In the genomic region with DNA sequence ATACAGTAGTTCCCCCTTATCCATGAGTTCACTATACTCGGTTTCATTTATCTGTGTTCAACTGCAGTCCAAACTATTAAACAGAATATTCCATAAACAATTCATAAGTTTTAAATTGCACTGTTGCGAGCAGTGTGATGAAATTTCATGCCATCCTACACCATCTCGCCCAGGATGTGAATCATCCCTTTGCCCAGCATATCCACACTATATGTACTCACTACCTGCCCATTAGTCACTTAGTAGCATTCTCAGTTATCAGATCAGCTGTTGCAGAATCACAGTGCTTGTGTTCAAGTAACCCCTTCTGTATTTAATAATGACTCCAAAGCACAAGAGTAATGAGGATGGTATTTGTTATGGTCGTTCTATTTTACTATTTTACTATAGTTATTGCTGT, we compare ENCODE assay signal across 12 cellular contexts. TPM values are rescaled to one million over a fixed set of nuclear protein-coding genes. Genes with fewer than 3 reads are reported as not detected.
DNase-seq lines count a peak whose midpoint lies in the region; TF ChIP-seq lines count a peak whose summit lies in the region.
"Had no signal": no experiment of that assay in that cellular context is flagged by ENCODE, and none has a peak within 500 bp of the region (broad histone marks: within the 10 kb centered on the region; RNA-seq: fewer than 3 reads in every experiment).

No MANE protein-coding gene starts in this region.

- intact Hi-C loops in mammary epithelial cell (cut with micrococcal nuclease), result loop anchor here (1.0 to 5.0 kb wide), 2 partner anchors 11 to 146 kb away; partner anchors contain the start of gene PTGR1

- H3K4me3 ChIP-seq in mammary epithelial cell (replicated peaks in 1 of 3; ENCODE audit: insufficient read depth in 1 of 3, low read depth in 2 of 3, low read length in 3 of 3) (no peak overlapping the region), trophoblast cell (ENCODE audit: low read depth, low read length) (no peak overlapping the region)

- H4K20me1 ChIP-seq in mammary epithelial cell (ENCODE audit: insufficient read depth, low read length), result no peaks in the 10 kb centered on the region

- no peaks in the 10 kb centered on the region for H3K79me1 ChIP-seq in trophoblast cell (ENCODE audit: low read length)

- no peak overlapping the region for H3K23ac ChIP-seq in trophoblast cell (ENCODE audit: low read length)

- H3K27me3 ChIP-seq in mammary epithelial cell (ENCODE audit: insufficient read depth, low read length), result no peaks in the 10 kb centered on the region
- H3K27me3 ChIP-seq in trophoblast cell (ENCODE audit: insufficient read depth, low read length), result no peaks in the 10 kb centered on the region

- in situ Hi-C loops in mammary epithelial cell (cut with MboI; ENCODE audit: low sequenced_read_pairs in 2 of 2), result no loop called here

- CTCF ChIA-PET in mammary epithelial cell (lab: Charles Lee; ENCODE audit: low non-redundant PET), result interaction anchor here (0.5 kb wide), 1 partner anchor 55 kb away, joined by 24 read pairs; no protein-coding TSS in a partner anchor
- CTCF ChIA-PET in GM10248 (lab: Yijun Ruan, JAX), result interaction anchor here (1.2 to 2.4 kb wide), 2 partner anchors 16 to 21 kb away, joined by 6 to 7 read pairs; no protein-coding TSS in a partner anchor

- H3K9me3 ChIP-seq in mammary epithelial cell (replicated peaks; ENCODE audit: insufficient read depth, low read length) (no peaks in the 10 kb centered on the region), trophoblast cell (ENCODE audit: insufficient read depth, low read depth, low read length) (no peaks in the 10 kb centered on the region)

- H3K4me2 ChIP-seq in mammary epithelial cell (ENCODE audit: insufficient read depth, low read depth, low read length), result peak overlapping the region; percentile 62
- no peak overlapping the region for H3K4me2 ChIP-seq in trophoblast cell (ENCODE audit: low read length)

- peaks cover 26% of the 10 kb centered on the region for H3K4me1 ChIP-seq in mammary epithelial cell (ENCODE audit: insufficient read depth, low read length)
- H3K4me1 ChIP-seq in trophoblast cell (ENCODE audit: control insufficient read depth in 1 of 2, insufficient read depth in 2 of 2, low read length in 2 of 2), result no peaks in the 10 kb centered on the region

- H4K91ac ChIP-seq in trophoblast cell (ENCODE audit: low read depth, low read length), result no peak overlapping the region

- H3K27ac ChIP-seq in mammary epithelial cell (ENCODE audit: insufficient read depth, low read depth, low read length), result peak overlapping the region; percentile 97
- H3K27ac ChIP-seq in trophoblast cell (ENCODE audit: low read depth, low read length), result no peak overlapping the region

- peak; percentile 92 for DNase-seq in ELR (ENCODE audit: low read depth)
- DNase-seq in M059J (ENCODE audit: low read depth), result peak; percentile 89
- peak; percentile 93 for DNase-seq in mammary epithelial cell
- peak; percentile 22 to 58 for DNase-seq in trophoblast cell
- no peak for DNase-seq in DMS 273 (lab: John Stamatoyannopoulos, UW; ENCODE audit: unreplicated experiment)
- DNase-seq in GM10248 (ENCODE audit: extremely low spot score), result no peak
- DNase-seq in cerebellar cortex (ENCODE audit: low spot score), result no peak
- no peak for DNase-seq in epidermal melanocyte (ENCODE audit: insufficient read length, low spot score)
- DNase-seq: naive B cell, NCI-H1436, SHP77 treated with DMSO at 0.1 percent for 48 hours had no signal

- POLR2A ChIA-PET in GM10248 (lab: Yijun Ruan, JAX), result no interaction called here

- H4K8ac ChIP-seq in trophoblast cell (ENCODE audit: low read depth, low read length), result no peak overlapping the region

- no peak overlapping the region for H4K12ac ChIP-seq in trophoblast cell (ENCODE audit: low read depth, low read length)

- H2BK12ac ChIP-seq in trophoblast cell (ENCODE audit: low read length), result no peak overlapping the region

- H3K9ac ChIP-seq in mammary epithelial cell (ENCODE audit: insufficient read depth, low read length), result peak overlapping the region; percentile 75
- H3K9ac ChIP-seq in trophoblast cell (ENCODE audit: low read length), result no peak overlapping the region

- H2BK120ac ChIP-seq in trophoblast cell (ENCODE audit: insufficient read depth, low read length, poor library complexity), result no peak overlapping the region

- BruUV-seq in mammary epithelial cell (replicated peaks; lab: Mats Ljungman, UMichigan), result no TSS peak

- no peak overlapping the region for H3K4ac ChIP-seq in trophoblast cell (ENCODE audit: low read depth, low read length)

- dilution Hi-C loops in mammary epithelial cell (cut with HindIII; ENCODE audit: low sequenced_read_pairs), result no loop called here

- H2BK5ac ChIP-seq in trophoblast cell (ENCODE audit: low read depth, low read length, poor library complexity), result no peak overlapping the region

- H2AFZ ChIP-seq in mammary epithelial cell (ENCODE audit: low read depth, low read length) (no peak overlapping the region), trophoblast cell (ENCODE audit: insufficient read depth, low read length, poor library complexity) (no peak overlapping the region)

- TF ChIP-seq CTCF in mammary epithelial cell (conservative IDR thresholded peaks at IDR 0.05 in 1 of 2, IDR thresholded peaks at IDR 0.05 in 1 of 2; ENCODE audit: extremely low read depth in 1 of 2, insufficient read depth in 1 of 2, low read depth in 1 of 2, low read length in 2 of 2), result no peak
- TF ChIP-seq CTCF in GM10248 (IDR thresholded peaks at IDR 0.05; ENCODE audit: control extremely low read depth, extremely low read depth, low read depth, missing control alignments), result no peak

- WGBS in mammary epithelial cell (ENCODE audit: low coverage, missing lambda C conversion rate), result 0% methylated on average over 4 of the region's 4 CpGs
- WGBS in trophoblast cell (ENCODE audit: extremely low coverage, insufficient coverage, insufficient read length), result no CpG with 5 or more reads among the region's 4 CpGs

- H2AK5ac ChIP-seq in trophoblast cell (ENCODE audit: low read length), result no peak overlapping the region

- H3K36me3 ChIP-seq in mammary epithelial cell (ENCODE audit: insufficient read depth, low read length), result no peaks in the 10 kb centered on the region
- no peaks in the 10 kb centered on the region for H3K36me3 ChIP-seq in trophoblast cell (ENCODE audit: control insufficient read depth in 1 of 2, insufficient read depth in 2 of 2, low read length in 2 of 2)

- no peak overlapping the region for H3K18ac ChIP-seq in trophoblast cell (ENCODE audit: low read length)

- no peak overlapping the region for H3K14ac ChIP-seq in trophoblast cell (ENCODE audit: low read length)

- H3K79me2 ChIP-seq in mammary epithelial cell (ENCODE audit: insufficient read depth, low read length), result no peaks in the 10 kb centered on the region
- no peaks in the 10 kb centered on the region for H3K79me2 ChIP-seq in trophoblast cell (ENCODE audit: control insufficient read depth, insufficient read depth, low read length, poor library complexity)

RNA-seq across cellular contexts. Expression of gene SHOC1, which starts 51.5 kb away (rescaled TPM):
- total RNA-seq in M059J (2014; rRNA removed; shearing (Covaris generic)), result 0.02 and 0.10 TPM in 2 replicates
- under 1 TPM; under 0.01 to 0.07 TPM for total RNA-seq in mammary epithelial cell
- 0.01 TPM for polyA plus RNA-seq in mammary epithelial cell
- not detected for polyA minus RNA-seq in mammary epithelial cell
- not detected in 2 replicates for polyA plus RNA-seq in trophoblast cell (2013)
- total RNA-seq: frontal cortex had no signal

Comparison
In these comparisons a context has a peak if more than half of its experiments do, and no peak if none do; other contexts are left out.
1. DNase-seq: peak in ELR (single experiment), M059J (single experiment), mammary epithelial cell (single experiment) and trophoblast cell (2 of 2); none in DMS 273 (single experiment), GM10248 (single experiment), cerebellar cortex (single experiment) and epidermal melanocyte (single experiment).